Comparison of ENCODE assay signal across 26 cellular contexts in the genomic region with DNA sequence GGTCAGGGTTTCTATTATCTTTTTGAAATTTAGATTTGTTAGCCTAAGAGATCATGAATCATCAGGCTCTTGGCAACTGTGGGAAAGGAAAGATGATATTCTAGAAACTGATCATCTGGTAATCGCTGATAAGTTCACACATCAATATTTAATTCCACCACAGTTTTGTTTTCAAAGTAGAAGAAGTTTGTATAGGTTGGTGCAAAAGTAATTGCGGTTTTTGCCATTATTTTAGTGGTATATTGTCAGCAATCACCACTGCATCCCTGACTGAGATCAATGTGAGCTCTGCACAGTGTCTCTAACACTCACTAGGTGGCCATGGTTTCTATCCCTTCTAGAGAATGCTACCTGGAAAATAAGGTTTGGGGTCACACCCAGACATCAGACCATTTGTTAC. TPM values are rescaled to one million over a fixed set of nuclear protein-coding genes. Genes with fewer than 3 reads are reported as not detected.
"Had no signal": no experiment of that assay in that cellular context is flagged by ENCODE, and none has a peak within 500 bp of the region (broad histone marks: within the 10 kb centered on the region; RNA-seq: fewer than 3 reads in every experiment).

No MANE protein-coding gene starts in this region.

- H3K27ac Mint-ChIP-seq: activated CD8-positive, alpha-beta T cell treated with anti-CD3 and anti-CD28 coated beads for 36 hours; activated naive CD4-positive, alpha-beta T cell treated with anti-CD3 and anti-CD28 coated beads, Interleukin-2, amount 10 ng/mL, durations not matched to agents 7 days and 5 days; activated T-helper 2 cell treated with anti-CD3 and anti-CD28 coated beads, Interferon-gamma antibody, Interleukin-2, Interleukin-4, amounts not matched to agents 10 μg/mL and 5 μg/mL and 100 μg/mL, durations not matched to agents 14 hours and 24 hours and 36 hours had no signal

- DNase-seq: activated CD4-positive, alpha-beta T cell treated with anti-CD3 and anti-CD28 coated beads for 4 hours; activated CD8-positive, alpha-beta memory T cell treated with anti-CD3 and anti-CD28 coated beads, Interleukin-2, amount 50 U/mL, for 4 hours; activated CD8-positive, alpha-beta T cell treated with anti-CD3 and anti-CD28 coated beads for 36 hours; activated gamma-delta T cell treated with Interleukin-2 at 50 U/mL for 16 hours; activated naive CD4-positive, alpha-beta T cell treated with anti-CD3 and anti-CD28 coated beads, Interleukin-2, amount 10 ng/mL, durations not matched to agents 7 days and 5 days; activated T-cell treated with anti-CD3 and anti-CD28 coated beads, Interleukin-2, amount 50 U/mL, for 72 hours; aorta; central memory CD4-positive, alpha-beta T cell; Karpas-422; MM.1S; NCI-H146; NCI-H187 treated with DMSO at 0.1 percent for 48 hours; NCI-H2081 treated with DMSO at 0.1 percent for 48 hours; NCI-H2171 treated with DMSO at 0.1 percent for 48 hours; NCI-H345; NCI-H510A; NCI-H526 treated with DMSO at 0.1 percent for 48 hours; NCI-H82; T-helper 1 cell; WERI-Rb-1 had no signal

- ATAC-seq: activated CD4-positive, CD25-positive, alpha-beta regulatory T cell treated with anti-CD3 and anti-CD28 coated beads, Interleukin-2, amount 50 U/mL, for 24 hours; activated CD8-positive, alpha-beta T cell treated with anti-CD3 and anti-CD28 coated beads for 36 hours; activated T-cell treated with anti-CD3 and anti-CD28 coated beads, Interleukin-2, amount 50 U/mL, for 72 hours; Right ventricle myocardium inferior had no signal

- H3K36me3 Mint-ChIP-seq: activated naive CD4-positive, alpha-beta T cell treated with anti-CD3 and anti-CD28 coated beads, Interleukin-2, amount 10 ng/mL, durations not matched to agents 7 days and 5 days had no signal

- H3K4me1 ChIP-seq: breast epithelium had no signal

- H3K36me3 ChIP-seq: breast epithelium, WERI-Rb-1 had no signal

- H3K9me3 Mint-ChIP-seq: activated CD8-positive, alpha-beta T cell treated with anti-CD3 and anti-CD28 coated beads for 36 hours; activated naive CD4-positive, alpha-beta T cell treated with anti-CD3 and anti-CD28 coated beads, Interleukin-2, amount 10 ng/mL, durations not matched to agents 7 days and 5 days; activated T-cell treated with anti-CD3 and anti-CD28 coated beads, Interleukin-2, amount 50 U/mL, for 72 hours; activated T-helper 2 cell treated with anti-CD3 and anti-CD28 coated beads, Interferon-gamma antibody, Interleukin-2, Interleukin-4, amounts not matched to agents 10 μg/mL and 5 μg/mL and 100 μg/mL, durations not matched to agents 14 hours and 24 hours and 36 hours had no signal

- H3K4me1 Mint-ChIP-seq: activated naive CD4-positive, alpha-beta T cell treated with anti-CD3 and anti-CD28 coated beads, Interleukin-2, amount 10 ng/mL, durations not matched to agents 7 days and 5 days had no signal

- H3K27me3 ChIP-seq: breast epithelium had no signal

- H3K4me3 Mint-ChIP-seq: activated CD8-positive, alpha-beta T cell treated with anti-CD3 and anti-CD28 coated beads for 36 hours; activated naive CD4-positive, alpha-beta T cell treated with anti-CD3 and anti-CD28 coated beads, Interleukin-2, amount 10 ng/mL, durations not matched to agents 7 days and 5 days had no signal

- H3K4me3 ChIP-seq: breast epithelium, SK-N-MC had no signal

- H3K9me3 ChIP-seq: breast epithelium had no signal

- H3K27ac ChIP-seq: breast epithelium, WERI-Rb-1 had no signal

RNA-seq across cellular contexts. Expression of gene PXDC1, which starts 17.0 kb away (rescaled TPM):
- total RNA-seq: OCI-LY7 had no signal
